In the genomic region with DNA sequence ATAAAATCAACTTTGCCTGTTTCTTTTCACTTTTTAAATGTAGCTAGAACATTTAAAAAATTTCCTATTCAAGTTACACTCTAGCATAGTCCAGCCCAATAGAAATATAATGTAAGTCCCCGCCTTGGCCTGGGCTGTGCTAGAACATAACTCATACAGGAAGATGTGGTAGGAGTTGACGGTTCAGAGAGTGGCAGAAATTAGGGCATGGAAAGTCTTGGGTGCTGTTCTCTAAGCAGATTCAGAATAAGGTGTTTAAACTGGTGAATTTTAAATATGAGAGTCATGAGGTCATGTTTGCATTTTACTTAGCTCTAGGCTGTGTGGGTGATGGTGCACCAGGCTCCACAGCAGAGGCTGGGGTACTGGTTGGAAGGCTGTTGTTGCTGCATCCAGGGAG, we compare ENCODE assay signal across 12 cellular contexts.
DNase-seq lines count a peak whose midpoint lies in the region; ATAC-seq, FAIRE-seq and TF ChIP-seq lines count a peak whose summit lies in the region.
"Had no signal": no experiment of that assay in that cellular context is flagged by ENCODE, and none has a peak within 500 bp of the region (broad histone marks: within the 10 kb centered on the region; RNA-seq: fewer than 3 reads in every experiment).

No MANE protein-coding gene starts in this region.

- H2AFZ ChIP-seq in H9 (ENCODE audit: low read length) = no peak overlapping the region

- no peaks in the 10 kb centered on the region; a peak in 1 of 7 replicates for H3K36me3 Mint-ChIP-seq in H9 (ENCODE audit: insufficient read depth in 1 of 3, low read depth in 3 of 3)
- H3K36me3 Mint-ChIP-seq in naive thymus-derived CD4-positive, alpha-beta T cell = peaks cover 0 to 4% (median 0%) of the 10 kb centered on the region in 5 donors

- H3K4me1 ChIP-seq in H9 (ENCODE audit: insufficient read depth, low read length) (no peaks in the 10 kb centered on the region), left lung (no peaks in the 10 kb centered on the region)
- peaks cover 26 to 27% of the 10 kb centered on the region in 2 donors for H3K4me1 ChIP-seq in naive thymus-derived CD4-positive, alpha-beta T cell (ENCODE audit: control insufficient read depth in 2 of 2, insufficient read depth in 2 of 2, low read length in 2 of 2)

- no peaks in the 10 kb centered on the region for H3K9me3 Mint-ChIP-seq in H9
- H3K9me3 Mint-ChIP-seq in naive thymus-derived CD4-positive, alpha-beta T cell = no peaks in the 10 kb centered on the region

- peak; percentile 74 for ATAC-seq in naive thymus-derived CD4-positive, alpha-beta T cell
- ATAC-seq in left lung (no peak), GM19463 (IDR thresholded peaks at IDR 0.05; ENCODE audit: unreplicated experiment) (no peak)
- ATAC-seq: Panc1 had no signal

- H3K79me1 ChIP-seq in H9 (ENCODE audit: insufficient read depth, low read depth, low read length, poor library complexity, severe bottlenecking) = no peaks in the 10 kb centered on the region

- no peak overlapping the region for H2BK12ac ChIP-seq in H9 (ENCODE audit: insufficient read length, low read depth, low read length)

- H3K27me3 ChIP-seq in H9 (ENCODE audit: insufficient read depth, low read length) (no peaks in the 10 kb centered on the region), left lung (no peaks in the 10 kb centered on the region)
- no peaks in the 10 kb centered on the region for H3K27me3 ChIP-seq in naive thymus-derived CD4-positive, alpha-beta T cell (ENCODE audit: control insufficient read depth in 2 of 2, insufficient read depth in 2 of 2, low read length in 2 of 2)

- DNase-seq in GM10248 (ENCODE audit: extremely low spot score) (peak; percentile 37), H9 (no peak), left lung (no peak), glomerular visceral epithelial cell (ENCODE audit: extremely low spot score) (no peak), D721Med (ENCODE audit: insufficient read length, low spot score) (no peak)
- DNase-seq in activated CD4-positive, alpha-beta T cell treated with anti-CD3 and anti-CD28 coated beads, Interleukin-2, amount 50 U/mL, for 4 hours = peak; percentile 25 to 26
- peak in 3 of 9 donors; percentile 5 to 29 (median 25) for DNase-seq in naive thymus-derived CD4-positive, alpha-beta T cell
- DNase-seq: C1 segment of cervical spinal cord, NCI-H1694 treated with DMSO at 0.1 percent for 48 hours, occipital lobe had no signal

- H3K27me3 Mint-ChIP-seq in H9 (ENCODE audit: low read depth) = no peaks in the 10 kb centered on the region
- no peaks in the 10 kb centered on the region for H3K27me3 Mint-ChIP-seq in naive thymus-derived CD4-positive, alpha-beta T cell

- H4K91ac ChIP-seq in H9 (ENCODE audit: insufficient read length, low read depth, low read length) = no peak overlapping the region

- H3K36me3 ChIP-seq in naive thymus-derived CD4-positive, alpha-beta T cell (ENCODE audit: control insufficient read depth in 2 of 3, insufficient read depth in 3 of 3, low read length in 3 of 3) = no peaks in the 10 kb centered on the region
- no peaks in the 10 kb centered on the region for H3K36me3 ChIP-seq in left lung

- no peak overlapping the region for H3K4me3 ChIP-seq in naive thymus-derived CD4-positive, alpha-beta T cell (ENCODE audit: low read length)
- H3K4me3 ChIP-seq in left lung = no peak overlapping the region

- no peak overlapping the region for H2BK20ac ChIP-seq in H9 (ENCODE audit: low read depth, low read length, poor library complexity, severe bottlenecking)

- no peak overlapping the region for H3T11ph ChIP-seq in H9 (ENCODE audit: low read length)

- H4K20me1 ChIP-seq in H9 (ENCODE audit: control insufficient read depth, insufficient read depth, insufficient read length) = no peaks in the 10 kb centered on the region

- H3K9me3 ChIP-seq in H9 (ENCODE audit: control insufficient read depth, low read depth, low read length) = no peaks in the 10 kb centered on the region
- H3K9me3 ChIP-seq in naive thymus-derived CD4-positive, alpha-beta T cell (ENCODE audit: control insufficient read depth in 2 of 3, low read length in 3 of 3) = no peaks in the 10 kb centered on the region
- H3K9me3 ChIP-seq in left lung = no peaks in the 10 kb centered on the region

- POLR2A ChIA-PET in GM10248 (lab: Yijun Ruan, JAX) = no interaction called here
- POLR2A ChIA-PET in naive thymus-derived CD4-positive, alpha-beta T cell (lab: Charles Lee) = interaction anchor here (0.8 kb wide), 1 partner anchor 10 kb away, joined by 3 read pairs; no protein-coding TSS in a partner anchor

- no peak overlapping the region for H3K56ac ChIP-seq in H9 (ENCODE audit: insufficient read length, low read depth, low read length)

- H3K4me1 Mint-ChIP-seq in H9 = no peaks in the 10 kb centered on the region
- peaks cover 30 to 70% (median 46%) of the 10 kb centered on the region in 7 donors for H3K4me1 Mint-ChIP-seq in naive thymus-derived CD4-positive, alpha-beta T cell

- no peak overlapping the region for H2BK5ac ChIP-seq in H9 (ENCODE audit: insufficient read length, low read length)

- FAIRE-seq in D721Med (lab: Jason Lieb, UNC) = no peak

- H3K27ac Mint-ChIP-seq in H9 = no peak overlapping the region
- peak overlapping the region in 8 of 9 donors; percentile 1 to 71 (median 31) for H3K27ac Mint-ChIP-seq in naive thymus-derived CD4-positive, alpha-beta T cell

- H2BK15ac ChIP-seq in H9 (ENCODE audit: low read depth, low read length) = no peak overlapping the region

- H3K14ac ChIP-seq in H9 (ENCODE audit: insufficient read depth, low read length) = no peak overlapping the region

- no peak overlapping the region for H3K9ac ChIP-seq in H9 (ENCODE audit: extremely low read depth, insufficient read length, low read length)

- H3K4ac ChIP-seq in H9 (ENCODE audit: low read depth, low read length) = no peak overlapping the region

- H2BK120ac ChIP-seq in H9 (ENCODE audit: low read depth, low read length, poor library complexity, severe bottlenecking) = no peak overlapping the region

- CTCF ChIA-PET in GM10248 (lab: Yijun Ruan, JAX) = interaction anchor here (0.8 to 1.6 kb wide), 2 partner anchors 41 to 52 kb away, joined by 3 to 4 read pairs; no protein-coding TSS in a partner anchor
- CTCF ChIA-PET in naive thymus-derived CD4-positive, alpha-beta T cell (lab: Charles Lee) = interaction anchor here (0.6 kb wide), 1 partner anchor 1912 kb away, joined by 3 read pairs; no protein-coding TSS in a partner anchor

- H3K23ac ChIP-seq in H9 (ENCODE audit: insufficient read length, low read depth, low read length) = no peak overlapping the region

- no CpG with 5 or more reads among the region's 2 CpGs for WGBS in H9 (ENCODE audit: extremely low coverage, insufficient read length, low lambda C conversion rate)

- no peak overlapping the region for H2AK5ac ChIP-seq in H9 (ENCODE audit: insufficient read length, low read length)

- TF ChIP-seq CTCF in GM10248 (IDR thresholded peaks at IDR 0.05; ENCODE audit: control extremely low read depth, extremely low read depth, low read depth, missing control alignments) (no peak), H9 (conservative IDR thresholded peaks at IDR 0.05) (no peak), left lung (IDR thresholded peaks at IDR 0.05) (no peak), D721Med (IDR thresholded peaks at IDR 0.05; ENCODE audit: insufficient read depth, missing control alignments) (no peak)

- no peak overlapping the region for H3K4me2 ChIP-seq in H9 (ENCODE audit: insufficient read depth, insufficient read length, low read length)

- H3K79me2 ChIP-seq in H9 (ENCODE audit: insufficient read depth, low read length) = no peaks in the 10 kb centered on the region

- H3K4me3 Mint-ChIP-seq in H9 = no peak overlapping the region
- peak overlapping the region in 7 of 10 donors; percentile 16 to 53 (median 30) for H3K4me3 Mint-ChIP-seq in naive thymus-derived CD4-positive, alpha-beta T cell

- H4K5ac ChIP-seq in H9 (ENCODE audit: insufficient read length, low read depth, low read length) = peak overlapping the region; percentile 41

- no peak overlapping the region for H3K18ac ChIP-seq in H9 (ENCODE audit: insufficient read length, low read depth, low read length)

- no peaks in the 10 kb centered on the region for H3K23me2 ChIP-seq in H9 (ENCODE audit: insufficient read length, low read depth, low read length, poor library complexity, severe bottlenecking)

- H3K27ac ChIP-seq in H9 (ENCODE audit: insufficient read length, low read depth, low read length) = no peak overlapping the region
- no peak overlapping the region for H3K27ac ChIP-seq in naive thymus-derived CD4-positive, alpha-beta T cell (ENCODE audit: low read depth, low read length)
- H3K27ac ChIP-seq in left lung = no peak overlapping the region

- intact Hi-C loops in naive thymus-derived CD4-positive, alpha-beta T cell (cut with micrococcal nuclease) = no loop called here
- intact Hi-C loops in left lung (cut with DNase I) = no loop called here

- H4K8ac ChIP-seq in H9 (replicated peaks; ENCODE audit: insufficient read length, low read depth, low read length) = no peak overlapping the region

Comparison
In these comparisons a context has a peak if more than half of its experiments do, and no peak if none do; other contexts are left out.
1. DNase-seq: peak in GM10248 (single experiment) and activated CD4-positive, alpha-beta T cell treated with anti-CD3 and anti-CD28 coated beads, Interleukin-2, amount 50 U/mL, for 4 hours (2 of 2); none in H9 (single experiment), left lung (0 of 2), glomerular visceral epithelial cell (single experiment) and D721Med (single experiment).
2. H3K27ac Mint-ChIP-seq: peak in naive thymus-derived CD4-positive, alpha-beta T cell (8 of 9); none in H9 (0 of 3).
3. H3K4me3 Mint-ChIP-seq: peak in naive thymus-derived CD4-positive, alpha-beta T cell (7 of 10); none in H9 (0 of 2).